In the genomic region with DNA sequence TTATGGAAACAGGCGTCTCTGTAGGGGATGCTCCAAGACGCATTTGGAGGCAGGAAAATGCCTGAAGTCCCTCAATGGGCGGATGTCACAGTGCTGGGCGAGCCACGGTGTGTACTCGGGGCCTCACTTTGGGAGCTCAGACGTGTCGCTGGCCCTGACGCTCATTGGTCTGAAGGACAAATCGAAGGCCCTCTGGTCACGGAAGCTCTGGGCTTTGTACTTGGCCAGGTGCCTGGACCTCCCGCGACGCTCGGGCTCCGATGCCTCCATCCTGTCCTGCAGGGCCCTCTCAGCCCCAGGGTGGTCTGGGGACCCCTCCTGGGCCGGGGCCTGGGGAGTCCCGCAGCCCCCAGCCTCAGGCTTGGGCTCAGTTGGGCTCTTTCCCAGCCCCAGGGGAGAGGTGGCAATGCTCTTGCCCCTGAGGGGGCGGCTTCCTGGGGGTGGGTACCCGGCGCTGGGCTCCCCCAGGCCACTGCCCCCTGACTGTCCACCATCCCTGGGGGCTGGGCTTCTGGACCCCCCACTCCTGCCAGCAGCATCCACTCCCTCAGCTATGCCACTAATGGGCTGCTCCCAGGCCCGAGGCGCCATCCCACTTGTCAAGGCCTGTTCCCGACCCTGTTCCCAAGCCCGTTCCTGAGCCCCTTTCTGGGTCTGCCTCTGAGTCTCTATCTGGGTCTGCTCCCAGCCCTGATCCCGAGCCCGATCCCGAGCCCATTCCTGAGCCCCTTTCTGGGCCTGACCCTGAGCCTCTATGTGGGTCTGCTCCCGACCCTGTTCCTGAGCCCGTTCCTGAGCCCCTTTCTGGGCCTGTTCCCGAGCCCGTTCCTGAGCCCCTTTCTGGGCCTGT, we compare ENCODE assay signal across 20 cellular contexts. TPM values are rescaled to one million over a fixed set of nuclear protein-coding genes. Genes with fewer than 3 reads are reported as not detected.
DNase-seq lines count a peak whose midpoint lies in the region; ATAC-seq and TF ChIP-seq lines count a peak whose summit lies in the region.
"Had no signal": no experiment of that assay in that cellular context is flagged by ENCODE, and none has a peak within 500 bp of the region (broad histone marks: within the 10 kb centered on the region; RNA-seq: fewer than 3 reads in every experiment).

No MANE protein-coding gene starts in this region.

- ATAC-seq in HG03280 (IDR thresholded peaks at IDR 0.05; ENCODE audit: unreplicated experiment) (no peak), sciatic nerve (no peak)
- ATAC-seq: CD8-positive, alpha-beta T cell; stimulated activated naive B cell treated with anti-CD40 and anti-IgM and Interleukin-4, amounts not matched to agents 10 μg/mL and 1 μg/mL and 100 μg/mL, for 72 hours had no signal

- H3K27me3 ChIP-seq in SJSA1 (replicated peaks), result no peaks in the 10 kb centered on the region
- H3K27me3 ChIP-seq in left ventricle myocardium inferior (ENCODE audit: low read depth), result peaks cover 49% of the 10 kb centered on the region
- no peaks in the 10 kb centered on the region for H3K27me3 ChIP-seq in osteoblast (ENCODE audit: insufficient read depth, low read length)

- H2AFZ ChIP-seq in osteoblast (ENCODE audit: low read length), result no peak overlapping the region
- H2AFZ ChIP-seq: GM23248 had no signal

- H3K27ac ChIP-seq in SJSA1 (peak overlapping the region; percentile 17; the same call in 1 of the 2 replicates), left ventricle myocardium inferior (replicated peaks) (peak overlapping the region; percentile 97), osteoblast (ENCODE audit: low read depth, low read length) (no peak overlapping the region)
- H3K27ac ChIP-seq: GM23248, KMS-11 had no signal

- no peaks in the 10 kb centered on the region for H3K79me2 ChIP-seq in osteoblast (ENCODE audit: insufficient read depth, low read length)

- TF ChIP-seq CTCF in left ventricle myocardium inferior (IDR thresholded peaks at IDR 0.05; ENCODE audit: borderline replicate concordance) (no peak), osteoblast (IDR thresholded peaks at IDR 0.05; ENCODE audit: extremely low read depth, low read depth, low read length) (no peak)

- H3K9me3 ChIP-seq in SJSA1 (replicated peaks) (no peaks in the 10 kb centered on the region), left ventricle myocardium inferior (replicated peaks) (no peaks in the 10 kb centered on the region), osteoblast (ENCODE audit: low read depth, low read length) (no peaks in the 10 kb centered on the region)

- peaks cover 60% of the 10 kb centered on the region for H3K36me3 ChIP-seq in SJSA1
- no peaks in the 10 kb centered on the region for H3K36me3 ChIP-seq in left ventricle myocardium inferior
- no peaks in the 10 kb centered on the region for H3K36me3 ChIP-seq in osteoblast (ENCODE audit: insufficient read depth, low read length)

- H3K4me1 ChIP-seq in SJSA1 (replicated peaks) (peaks cover 52% of the 10 kb centered on the region), left ventricle myocardium inferior (peaks cover 89% of the 10 kb centered on the region), osteoblast (ENCODE audit: insufficient read depth, low read length) (peaks cover 5% of the 10 kb centered on the region)

- DNase-seq in ELF-1 (ENCODE audit: low read depth, low spot score) (peak; percentile 5), SJSA1 (ENCODE audit: low read depth in 1 of 2, low spot score in 2 of 2) (peak; percentile 22 to 52), left ventricle myocardium inferior (no peak), osteoblast (ENCODE audit: insufficient read length, low spot score, missing footprints) (peak; percentile 56), T1000 (lab: John Stamatoyannopoulos, UW) (no peak), sciatic nerve (ENCODE audit: low spot score) (no peak), DMS153 treated with DMSO at 0.1 percent for 48 hours (lab: John Stamatoyannopoulos, UW; ENCODE audit: unreplicated experiment) (no peak)
- DNase-seq: activated CD8-positive, alpha-beta T cell treated with anti-CD3 and anti-CD28 coated beads, Interleukin-2, amount 10 ng/mL, durations not matched to agents 7 days and 5 days; activated T-cell treated with anti-CD3 and anti-CD28 coated beads, Interleukin-2, amount 50 U/mL, for 1 hour; CD8-positive, alpha-beta T cell; DMS53; GM23248; NCI-H2227 treated with DMSO at 0.1 percent for 48 hours; NCI-H748 treated with DMSO at 0.1 percent for 48 hours; occipital lobe; SHP77 treated with DMSO at 0.1 percent for 48 hours; stimulated activated naive B cell treated with anti-CD40 and anti-IgM and Interleukin-4, amounts not matched to agents 10 μg/mL and 1 μg/mL and 100 μg/mL, for 72 hours had no signal

- no peak overlapping the region for H3K4me3 ChIP-seq in SJSA1
- H3K4me3 ChIP-seq in left ventricle myocardium inferior, result no peak overlapping the region
- no peak overlapping the region for H3K4me3 ChIP-seq in osteoblast (ENCODE audit: insufficient read depth, low read length)
- H3K4me3 ChIP-seq: GM23248 had no signal

- no peaks in the 10 kb centered on the region for H4K20me1 ChIP-seq in osteoblast (ENCODE audit: insufficient read depth, low read length)

- intact Hi-C loops in left ventricle myocardium inferior (cut with micrococcal nuclease) (no loop called here), sciatic nerve (cut with DNase I) (no loop called here)

- H3K4me2 ChIP-seq in osteoblast (ENCODE audit: insufficient read depth, low read length), result no peak overlapping the region
- H3K4me2 ChIP-seq: KMS-11 had no signal

RNA-seq across cellular contexts. Expression of a gene that starts 39.5 kb away (rescaled TPM):
- 0.34 and 0.97 TPM in 2 replicates for total RNA-seq in SJSA1 (2014; rRNA removed; shearing (Covaris generic))
- 1.6 TPM for total RNA-seq in left ventricle myocardium inferior
- 0.29 and 0.36 TPM in 2 replicates for total RNA-seq in osteoblast
- 6.3 TPM for total RNA-seq in sciatic nerve
- total RNA-seq: activated CD8-positive, alpha-beta T cell treated with anti-CD3 and anti-CD28 coated beads, Interleukin-2, amount 10 ng/mL, durations not matched to agents 7 days and 5 days; CD8-positive, alpha-beta T cell; GM23248; T-helper 1 cell treated with Interleukin-12 subunit alpha and Interleukin-12 subunit beta and Interleukin-4 antibody, amounts not matched to agents 30 ng/mL and 1 ng/mL, for 36 hours had no signal

RNA-seq across cellular contexts. Expression of a gene that starts 49.8 kb away (rescaled TPM):
- total RNA-seq in SJSA1 (2014; rRNA removed; shearing (Covaris generic)), result 6.3 and 10.5 TPM in 2 replicates
- total RNA-seq in left ventricle myocardium inferior, result 484 TPM
- 3.8 and 5.1 TPM in 2 replicates for total RNA-seq in osteoblast
- total RNA-seq in sciatic nerve, result 14.5 TPM

Comparison
In these comparisons a context has a peak if more than half of its experiments do, and no peak if none do; other contexts are left out.
1. DNase-seq: peak in ELF-1 (single experiment), SJSA1 (2 of 2) and osteoblast (single experiment); none in left ventricle myocardium inferior (single experiment), T1000 (single experiment), sciatic nerve (single experiment) and DMS153 treated with DMSO at 0.1 percent for 48 hours (single experiment).
2. RNA of a gene that starts 49.8 kb away (total RNA-seq): 484 TPM in left ventricle myocardium inferior (single experiment); 14.5 TPM in sciatic nerve (single experiment), 6.3 to 10.5 TPM in SJSA1 and 3.8 to 5.1 TPM in osteoblast; every median in the first group is over 10 times any median in the second.